In genomic region chr6:137866914-137867684, GRCh38 we compare ENCODE assay signal across 8 cellular contexts. TPM values are rescaled to one million over a fixed set of nuclear protein-coding genes. Genes with fewer than 3 reads are reported as not detected.
DNase-seq lines count a peak whose midpoint lies in the region; ATAC-seq and TF ChIP-seq lines count a peak whose summit lies in the region.

Gene TNFAIP3 (plus strand): TSS chr6:137867259. CDS start chr6:137871228, 3,969 bp downstream.

- H3K27ac ChIP-seq in liver (ENCODE audit: low read depth in 1 of 2, low read length in 2 of 2), result peak within 1 kb of the TSS; percentile 84 to 87

- H3K4me3 ChIP-seq in liver (ENCODE audit: low read depth in 1 of 3, low read length in 3 of 3), result peak within 1 kb of the TSS; percentile 84 to 91 (median 89)

- peak; percentile 76 for ATAC-seq in HG03439 (IDR thresholded peaks at IDR 0.05; ENCODE audit: unreplicated experiment)

- no peaks in the 10 kb centered on the region for H3K9me3 ChIP-seq in liver (ENCODE audit: control insufficient read depth in 4 of 4, low read length in 3 of 4)

- H3K27me3 Mint-ChIP-seq in activated CD4-positive, alpha-beta T cell treated with anti-CD3 and anti-CD28 coated beads, Interleukin-2, amount 10 ng/mL, durations not matched to agents 7 days and 5 days, result no peaks in the 10 kb centered on the region

- POLR2A ChIA-PET in activated CD4-positive, alpha-beta T cell treated with anti-CD3 and anti-CD28 coated beads, Interleukin-2, amount 10 ng/mL, durations not matched to agents 7 days and 5 days (lab: Charles Lee), result interaction anchor here (0.6 to 1.3 kb wide), 5 partner anchors 24 to 476 kb away, joined by 3 to 7 read pairs (median 3); no protein-coding TSS in a partner anchor

- TF ChIP-seq CTCF in liver (IDR thresholded peaks at IDR 0.05; ENCODE audit: low read depth, low read length, missing input control), result peak; percentile 92

- H3K4me1 ChIP-seq in liver (ENCODE audit: control insufficient read depth in 4 of 4, insufficient read depth in 4 of 4, low read length in 3 of 4), result peaks cover 5 to 46% (median 15%) of the 10 kb centered on the region in 4 donors

- CTCF ChIA-PET in activated CD4-positive, alpha-beta T cell treated with anti-CD3 and anti-CD28 coated beads, Interleukin-2, amount 10 ng/mL, durations not matched to agents 7 days and 5 days (lab: Charles Lee), result interaction anchor here (0.5 to 5.2 kb wide), 80 partner anchors 9 to 1113 kb away, joined by 3 to 68 read pairs (median 4); no protein-coding TSS in a partner anchor

- H3K9ac ChIP-seq in liver (ENCODE audit: low read depth in 1 of 2, low read length in 2 of 2), result peak within 1 kb of the TSS; percentile 79 to 90

- peaks cover 0 to 5% (median 0%) of the 10 kb centered on the region in 4 donors for H3K36me3 ChIP-seq in liver (ENCODE audit: control insufficient read depth in 4 of 4, insufficient read depth in 3 of 4, low read depth in 1 of 4, low read length in 3 of 4)

- peak; percentile 17 to 92 (median 78) for DNase-seq in C1 segment of cervical spinal cord (lab: John Stamatoyannopoulos, UW)
- DNase-seq in GM19238 (ENCODE audit: insufficient read length, low spot score), result peak; percentile 76
- peak; percentile 34 for DNase-seq in NCI-H524 treated with DMSO at 0.1 percent for 48 hours (lab: John Stamatoyannopoulos, UW)
- DNase-seq in activated CD4-positive, alpha-beta T cell treated with anti-CD3 and anti-CD28 coated beads, Interleukin-2, amount 10 ng/mL, durations not matched to agents 7 days and 5 days, result peak; percentile 95
- peak; percentile 90 for DNase-seq in dedifferentiated amniotic fluid mesenchymal stem cell (ENCODE audit: extremely low spot score)
- peak; percentile 96 for DNase-seq in stimulated activated CD4-positive, alpha-beta T cell treated with anti-CD3 and anti-CD28 coated beads, Interleukin-4, amount 100 ng/mL, for 1 hour

- H3K27me3 ChIP-seq in liver (ENCODE audit: control insufficient read depth in 4 of 4, insufficient read depth in 4 of 4, low read length in 3 of 4), result no peaks in the 10 kb centered on the region

- H3K4me1 Mint-ChIP-seq in activated CD4-positive, alpha-beta T cell treated with anti-CD3 and anti-CD28 coated beads, Interleukin-2, amount 10 ng/mL, durations not matched to agents 7 days and 5 days, result peaks cover 57% of the 10 kb centered on the region

- peak within 1 kb of the TSS; percentile 98 for H3K27ac Mint-ChIP-seq in activated CD4-positive, alpha-beta T cell treated with anti-CD3 and anti-CD28 coated beads, Interleukin-2, amount 10 ng/mL, durations not matched to agents 7 days and 5 days

- WGBS in liver, result under 1% methylated on average over 87 of the region's 87 CpGs

- H3K36me3 Mint-ChIP-seq in activated CD4-positive, alpha-beta T cell treated with anti-CD3 and anti-CD28 coated beads, Interleukin-2, amount 10 ng/mL, durations not matched to agents 7 days and 5 days (ENCODE audit: low read depth), result peaks cover 32% of the 10 kb centered on the region

- no peaks in the 10 kb centered on the region for H3K9me3 Mint-ChIP-seq in activated CD4-positive, alpha-beta T cell treated with anti-CD3 and anti-CD28 coated beads, Interleukin-2, amount 10 ng/mL, durations not matched to agents 7 days and 5 days

- peak within 1 kb of the TSS; percentile 91 for H3K4me3 Mint-ChIP-seq in activated CD4-positive, alpha-beta T cell treated with anti-CD3 and anti-CD28 coated beads, Interleukin-2, amount 10 ng/mL, durations not matched to agents 7 days and 5 days

- TF ChIP-seq RAD21 in liver (IDR thresholded peaks at IDR 0.05), result peak; percentile 66 to 77

TF ChIP-seq in liver, 16 proteins besides CTCF, POLR2A, EP300 and RAD21:
- TF ChIP-seq, protein P1, sequence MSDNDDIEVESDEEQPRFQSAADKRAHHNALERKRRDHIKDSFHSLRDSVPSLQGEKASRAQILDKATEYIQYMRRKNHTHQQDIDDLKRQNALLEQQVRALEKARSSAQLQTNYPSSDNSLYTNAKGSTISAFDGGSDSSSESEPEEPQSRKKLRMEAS (IDR thresholded peaks at IDR 0.05), result peak; percentile 68
- TF ChIP-seq SP1 (IDR thresholded peaks at IDR 0.05) (peak; percentile 55), FOXA1 (IDR thresholded peaks at IDR 0.05) (no peak), ZBTB33 (IDR thresholded peaks at IDR 0.05) (no peak), RXRA (IDR thresholded peaks at IDR 0.05) (peak in 1 of 2 donors; percentile 29), JUND (IDR thresholded peaks at IDR 0.05) (peak; percentile 95 to 96), YY1 (IDR thresholded peaks at IDR 0.05) (no peak), TAF1 (conservative IDR thresholded peaks at IDR 0.05) (no peak), FOXA2 (IDR thresholded peaks at IDR 0.05) (no peak), EGR1 (IDR thresholded peaks at IDR 0.05; ENCODE audit: low read depth in 2 of 2) (peak; percentile 60 to 85), NR2F2 (IDR thresholded peaks at IDR 0.05) (no peak), HNF4G (IDR thresholded peaks at IDR 0.05) (no peak)
- TF ChIP-seq, protein P2, sequence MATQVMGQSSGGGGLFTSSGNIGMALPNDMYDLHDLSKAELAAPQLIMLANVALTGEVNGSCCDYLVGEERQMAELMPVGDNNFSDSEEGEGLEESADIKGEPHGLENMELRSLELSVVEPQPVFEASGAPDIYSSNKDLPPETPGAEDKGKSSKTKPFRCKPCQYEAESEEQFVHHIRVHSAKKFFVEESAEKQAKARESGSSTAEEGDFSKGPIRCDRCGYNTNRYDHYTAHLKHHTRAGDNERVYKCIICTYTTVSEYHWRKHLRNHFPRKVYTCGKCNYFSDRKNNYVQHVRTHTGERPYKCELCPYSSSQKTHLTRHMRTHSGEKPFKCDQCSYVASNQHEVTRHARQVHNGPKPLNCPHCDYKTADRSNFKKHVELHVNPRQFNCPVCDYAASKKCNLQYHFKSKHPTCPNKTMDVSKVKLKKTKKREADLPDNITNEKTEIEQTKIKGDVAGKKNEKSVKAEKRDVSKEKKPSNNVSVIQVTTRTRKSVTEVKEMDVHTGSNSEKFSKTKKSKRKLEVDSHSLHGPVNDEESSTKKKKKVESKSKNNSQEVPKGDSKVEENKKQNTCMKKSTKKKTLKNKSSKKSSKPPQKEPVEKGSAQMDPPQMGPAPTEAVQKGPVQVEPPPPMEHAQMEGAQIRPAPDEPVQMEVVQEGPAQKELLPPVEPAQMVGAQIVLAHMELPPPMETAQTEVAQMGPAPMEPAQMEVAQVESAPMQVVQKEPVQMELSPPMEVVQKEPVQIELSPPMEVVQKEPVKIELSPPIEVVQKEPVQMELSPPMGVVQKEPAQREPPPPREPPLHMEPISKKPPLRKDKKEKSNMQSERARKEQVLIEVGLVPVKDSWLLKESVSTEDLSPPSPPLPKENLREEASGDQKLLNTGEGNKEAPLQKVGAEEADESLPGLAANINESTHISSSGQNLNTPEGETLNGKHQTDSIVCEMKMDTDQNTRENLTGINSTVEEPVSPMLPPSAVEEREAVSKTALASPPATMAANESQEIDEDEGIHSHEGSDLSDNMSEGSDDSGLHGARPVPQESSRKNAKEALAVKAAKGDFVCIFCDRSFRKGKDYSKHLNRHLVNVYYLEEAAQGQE (IDR thresholded peaks at IDR 0.05), result peak; percentile 86
- TF ChIP-seq, protein P3, sequence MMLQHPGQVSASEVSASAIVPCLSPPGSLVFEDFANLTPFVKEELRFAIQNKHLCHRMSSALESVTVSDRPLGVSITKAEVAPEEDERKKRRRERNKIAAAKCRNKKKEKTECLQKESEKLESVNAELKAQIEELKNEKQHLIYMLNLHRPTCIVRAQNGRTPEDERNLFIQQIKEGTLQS (IDR thresholded peaks at IDR 0.05), result peak; percentile 81

RNA-seq across cellular contexts. Expression of gene TNFAIP3, which starts in this region (rescaled TPM):
- 10 to 100 TPM; 41.8 to 43.9 TPM for total RNA-seq in activated CD4-positive, alpha-beta T cell treated with anti-CD3 and anti-CD28 coated beads, Interleukin-2, amount 10 ng/mL, durations not matched to agents 7 days and 5 days
- 1 to 10 TPM; 4.5 to 8.0 TPM for total RNA-seq in liver
- polyA plus RNA-seq in liver, result 1 to 10 TPM; 5.4 to 7.9 TPM

Comparison
In these comparisons a context has a peak if more than half of its experiments do, and no peak if none do; other contexts are left out.
1. Peak in every context shown above with its lines: DNase-seq, ATAC-seq, H3K4me3 ChIP-seq and H3K27ac ChIP-seq.
2. RNA of gene TNFAIP3 (total RNA-seq): 41.8 to 43.9 TPM in activated CD4-positive, alpha-beta T cell treated with anti-CD3 and anti-CD28 coated beads, Interleukin-2, amount 10 ng/mL, durations not matched to agents 7 days and 5 days; 4.5 to 8.0 TPM in liver; every median in the first group is over 4 times any median in the second.
3. DNase-seq: peak in every context shown above with its lines; median percentile 96 in stimulated activated CD4-positive, alpha-beta T cell treated with anti-CD3 and anti-CD28 coated beads, Interleukin-4, amount 100 ng/mL, for 1 hour; 95 in activated CD4-positive, alpha-beta T cell treated with anti-CD3 and anti-CD28 coated beads, Interleukin-2, amount 10 ng/mL, durations not matched to agents 7 days and 5 days; 90 in dedifferentiated amniotic fluid mesenchymal stem cell; 78 in C1 segment of cervical spinal cord; 76 in GM19238; 34 in NCI-H524 treated with DMSO at 0.1 percent for 48 hours.